In genomic region chr6:17987576-17988421, GRCh38 we compare ENCODE assay signal across 8 cellular contexts. TPM values are rescaled to one million over a fixed set of nuclear protein-coding genes. Genes with fewer than 3 reads are reported as not detected.
DNase-seq lines count a peak whose midpoint lies in the region; ATAC-seq lines count a peak whose summit lies in the region.

KIF13A (minus strand) TSS chr6:17987635; CDS start chr6:17987463, 172 bp downstream.

- H3K4me1 ChIP-seq in esophagus (ENCODE audit: control insufficient read depth in 2 of 2, insufficient read depth in 2 of 2, low read length in 1 of 2) (peaks cover 0 to 2% of the 10 kb centered on the region in 2 donors), stomach smooth muscle (ENCODE audit: control insufficient read depth, insufficient read depth, low read length) (peaks cover 13% of the 10 kb centered on the region)

- H3K9ac ChIP-seq in stomach smooth muscle (ENCODE audit: low read length in 2 of 2), result peak within 1 kb of the TSS; percentile 85 to 90

- H3K27ac ChIP-seq in esophagus (ENCODE audit: low read depth in 2 of 2, low read length in 1 of 2) (peak within 1 kb of the TSS; percentile 94 to 96), stomach smooth muscle (ENCODE audit: low read length) (peak within 1 kb of the TSS; percentile 88)

- H3K27me3 ChIP-seq in esophagus (ENCODE audit: control insufficient read depth in 1 of 2, insufficient read depth in 2 of 2, low read length in 2 of 2) (no peaks in the 10 kb centered on the region), stomach smooth muscle (ENCODE audit: control insufficient read depth in 1 of 2, insufficient read depth in 2 of 2, low read length in 2 of 2) (no peaks in the 10 kb centered on the region)

- DNase-seq in C1 segment of cervical spinal cord (lab: John Stamatoyannopoulos, UW) (peak in 13 of 14 donors; percentile 27 to 90 (median 78)), GM19238 (ENCODE audit: insufficient read length, low spot score) (peak; percentile 54), NCI-H345 treated with DMSO at 0.1 percent for 48 hours (lab: John Stamatoyannopoulos, UW; ENCODE audit: unreplicated experiment) (peak; percentile 59), middle frontal gyrus (ENCODE audit: extremely low spot score, low spot score) (peak; percentile 43)
- peak; percentile 22 to 26 (median 23) for DNase-seq in activated CD8-positive, alpha-beta memory T cell treated with anti-CD3 and anti-CD28 coated beads for 48 hours (ENCODE audit: low read depth in 2 of 3, low spot score in 2 of 3)

- WGBS in esophagus, 2 donors, result 0% methylated on average over 36 to 105 of the region's 105 CpGs

- H3K36me3 ChIP-seq in esophagus (ENCODE audit: control insufficient read depth in 2 of 2, insufficient read depth in 2 of 2, low read length in 1 of 2) (no peaks in the 10 kb centered on the region), stomach smooth muscle (ENCODE audit: control insufficient read depth in 2 of 2, insufficient read depth in 2 of 2, low read length in 2 of 2) (peaks cover 0 to 3% of the 10 kb centered on the region in 2 donors)

- peak; percentile 74 for ATAC-seq in HG03175 (IDR thresholded peaks at IDR 0.05; ENCODE audit: unreplicated experiment)

- H3K4me3 ChIP-seq in esophagus (ENCODE audit: low read depth in 1 of 2, low read length in 2 of 2) (peak within 1 kb of the TSS; percentile 81 to 95), stomach smooth muscle (ENCODE audit: low read length in 2 of 2) (peak within 1 kb of the TSS; percentile 88 to 90)

- no peaks in the 10 kb centered on the region for H3K9me3 ChIP-seq in esophagus (ENCODE audit: control insufficient read depth in 2 of 2, insufficient read depth in 1 of 2, low read depth in 1 of 2, low read length in 1 of 2)
- no peaks in the 10 kb centered on the region for H3K9me3 ChIP-seq in stomach smooth muscle (ENCODE audit: control insufficient read depth in 2 of 2, low read length in 2 of 2)

RNA-seq across cellular contexts. Expression of gene KIF13A, which starts in this region (rescaled TPM):
- polyA plus RNA-seq in esophagus, result 10 to 100 TPM in 1 of 2 donors, 1 to 10 TPM in 1; 7.7 to 11.5 TPM

Comparison
In these comparisons a context has a peak if more than half of its experiments do, and no peak if none do; other contexts are left out.
1. Peak in every context shown above with its lines: DNase-seq, ATAC-seq, H3K4me3 ChIP-seq and H3K27ac ChIP-seq.
2. DNase-seq: peak in every context shown above with its lines; median percentile 78 in C1 segment of cervical spinal cord; 59 in NCI-H345 treated with DMSO at 0.1 percent for 48 hours; 54 in GM19238; 43 in middle frontal gyrus; 23 in activated CD8-positive, alpha-beta memory T cell treated with anti-CD3 and anti-CD28 coated beads for 48 hours.